ENCODE assay signal across 25 cellular contexts in the genomic region with DNA sequence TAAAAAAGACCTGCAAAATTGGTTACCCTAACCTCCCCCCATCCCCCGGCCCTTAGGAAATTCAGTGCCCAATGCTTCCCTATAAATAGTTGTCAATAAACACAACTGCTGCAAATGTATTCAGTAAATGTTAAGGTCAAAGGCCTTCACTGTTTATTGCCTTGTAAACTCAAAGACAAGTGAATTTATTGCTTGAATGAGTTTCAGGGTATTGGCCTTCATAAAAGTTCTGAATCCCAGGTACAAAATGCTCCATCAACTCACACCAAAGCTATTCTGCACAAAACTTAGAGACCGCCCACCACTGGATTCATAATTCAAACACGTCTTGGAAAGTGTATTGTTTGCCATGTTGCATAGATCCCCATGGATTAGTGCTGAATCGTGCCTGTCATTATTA.
A peak's percentile ranks its signal among the peaks of the same experiment; 100 is the strongest.
DNase-seq lines count a peak whose midpoint lies in the region; ATAC-seq and TF ChIP-seq lines count a peak whose summit lies in the region.
"Had no signal": no experiment of that assay in that cellular context is flagged by ENCODE, and none has a peak within 500 bp of the region (broad histone marks: within the 10 kb centered on the region; RNA-seq: fewer than 3 reads in every experiment).

No MANE protein-coding gene starts in this region.

- BruUV-seq in HCT116 (replicated peaks; lab: Mats Ljungman, UMichigan) = no TSS peak

- H2AFZ ChIP-seq in HCT116 (ENCODE audit: low read depth, low read length, poor library complexity, severe bottlenecking) = no peak overlapping the region
- H2AFZ ChIP-seq: GM23338 had no signal

- TF ChIP-seq CTCF in HCT116 (IDR thresholded peaks at IDR 0.05 in 2 of 3, conservative IDR thresholded peaks at IDR 0.05 in 1 of 3; ENCODE audit: borderline replicate concordance in 1 of 3, insufficient read depth in 1 of 3, low read depth in 2 of 3, low read length in 2 of 3) (no peak), osteocyte (IDR thresholded peaks at IDR 0.05) (no peak)

- no peaks in the 10 kb centered on the region for H3K79me2 ChIP-seq in HCT116 (ENCODE audit: insufficient read depth, low read length)

- H3K4me1 Mint-ChIP-seq in osteocyte (ENCODE audit: unreplicated experiment) = peaks cover 5% of the 10 kb centered on the region

- H3K4me1 ChIP-seq in HCT116 (ENCODE audit: control insufficient read depth in 1 of 2, insufficient read depth in 2 of 2, low read length in 2 of 2) = peaks cover 9 to 27% of the 10 kb centered on the region in 2 experiments
- H3K4me1 ChIP-seq: Caco-2 had no signal

- H3K9me2 ChIP-seq in HCT116 (ENCODE audit: insufficient read depth) = no peaks in the 10 kb centered on the region

- ATAC-seq in HCT116 (no peak), left colon (peak; percentile 91), HG02763 (IDR thresholded peaks at IDR 0.05; ENCODE audit: unreplicated experiment) (no peak)
- ATAC-seq: A549, GM23338, K562, Panc1 had no signal

- H3K4me3 ChIP-seq in HCT116 (replicated peaks in 1 of 2; ENCODE audit: low read depth in 1 of 2, low read length in 2 of 2) = no peak overlapping the region
- H3K4me3 ChIP-seq: A549, GM23338, K562, MG63 had no signal

- no peak overlapping the region for H3K4me2 ChIP-seq in HCT116 (ENCODE audit: low read length)
- H3K4me2 ChIP-seq: A549, GM23338 had no signal

- H3K27ac ChIP-seq in HCT116 (ENCODE audit: low read depth, low read length) = no peak overlapping the region
- H3K27ac ChIP-seq: A549 had no signal

- intact Hi-C loops in HCT116 (cut with micrococcal nuclease) (no loop called here), left colon (cut with DNase I, micrococcal nuclease) (no loop called here)

- H3K4me3 Mint-ChIP-seq in osteocyte (ENCODE audit: unreplicated experiment) = no peak overlapping the region
- H3K4me3 Mint-ChIP-seq: CD4-positive, alpha-beta memory T cell; GM23338; H9 had no signal

- H3K9me3 Mint-ChIP-seq in osteocyte (ENCODE audit: unreplicated experiment) = no peaks in the 10 kb centered on the region
- H3K9me3 Mint-ChIP-seq: CD4-positive, alpha-beta memory T cell; GM23338; H9 had no signal

- DNase-seq in HCT116 (ENCODE audit: low read depth, low spot score) = no peak
- DNase-seq in LoVo (ENCODE audit: low spot score) = peak; percentile 84
- DNase-seq in left colon = no peak
- DNase-seq in osteocyte (ENCODE audit: extremely low spot score, unreplicated experiment) = peak; percentile 3
- DNase-seq in COLO829 (ENCODE audit: low spot score) = no peak
- no peak for DNase-seq in activated effector memory CD4-positive, alpha-beta T cell treated with Interleukin-2 at 50 U/mL for 16 hours
- no peak for DNase-seq in NCI-H146 treated with DMSO at 0.1 percent for 48 hours (lab: John Stamatoyannopoulos, UW; ENCODE audit: unreplicated experiment)
- DNase-seq: C1 segment of cervical spinal cord; Caco-2; CD4-positive, alpha-beta memory T cell; GF-D8; H9; Kasumi-1; MG63; NCI-H1694; NCI-H2029 treated with DMSO at 0.1 percent for 48 hours; NCI-H446 treated with DMSO at 0.1 percent for 48 hours; NCI-H526; SHP77 treated with DMSO at 0.1 percent for 48 hours; T-helper 1 cell had no signal

- no peaks in the 10 kb centered on the region for H3K9me3 ChIP-seq in HCT116 (ENCODE audit: control insufficient read depth in 1 of 2, insufficient read depth in 1 of 2, low read depth in 1 of 2, low read length in 2 of 2)
- H3K9me3 ChIP-seq: A549, Caco-2, MG63 had no signal

- TF ChIP-seq RAD21 in HCT116 (IDR thresholded peaks at IDR 0.05; ENCODE audit: low read depth) = no peak

- TF ChIP-seq POLR2A in HCT116 (IDR thresholded peaks at IDR 0.05; ENCODE audit: borderline replicate concordance, extremely low read depth, insufficient read depth, insufficient read length) = no peak

- no peaks in the 10 kb centered on the region for H3K36me3 Mint-ChIP-seq in osteocyte (ENCODE audit: unreplicated experiment)
- H3K36me3 Mint-ChIP-seq: CD4-positive, alpha-beta memory T cell had no signal

- CTCF ChIA-PET in HCT116 (lab: Charles Lee) = no interaction called here

- POLR2A ChIA-PET in HCT116 (lab: Charles Lee) = no interaction called here

- H4K20me1 ChIP-seq in HCT116 (ENCODE audit: insufficient read depth) = no peaks in the 10 kb centered on the region

- H3K9ac ChIP-seq in HCT116 (ENCODE audit: low read length) = no peak overlapping the region

- RAD21 ChIA-PET in HCT116 (lab: Charles Lee; ENCODE audit: low non-redundant PET in 1 of 2, low total read pairs in 2 of 2, uncharacterized antibody in 2 of 2, unreplicated experiment in 2 of 2) = no interaction called here

- no peaks in the 10 kb centered on the region for H3K36me3 ChIP-seq in HCT116 (ENCODE audit: control insufficient read depth in 1 of 2, insufficient read depth in 2 of 2, low read length in 2 of 2)
- H3K36me3 ChIP-seq: MG63 had no signal

- H3K27me3 ChIP-seq in HCT116 (ENCODE audit: insufficient read depth, low read length) = no peaks in the 10 kb centered on the region
- H3K27me3 ChIP-seq: MG63 had no signal

- H3K27me3 Mint-ChIP-seq in osteocyte (ENCODE audit: unreplicated experiment) = peaks cover 31% of the 10 kb centered on the region

- no peak overlapping the region for H3K27ac Mint-ChIP-seq in osteocyte (ENCODE audit: unreplicated experiment)
- H3K27ac Mint-ChIP-seq: CD4-positive, alpha-beta memory T cell; GM23338; H9 had no signal

TF ChIP-seq in HCT116, 20 proteins besides CTCF, POLR2A, EP300 and RAD21:
- TF ChIP-seq FOSL1 (IDR thresholded peaks at IDR 0.05; ENCODE audit: low read depth) (no peak), TCF7L2 (IDR thresholded peaks at IDR 0.05; ENCODE audit: borderline replicate concordance, extremely low read depth, insufficient read depth, insufficient read length) (peak; percentile 33)
TF ChIP-seq in HCT116: peak in this region for 1.

Comparison
In these comparisons a context has a peak if more than half of its experiments do, and no peak if none do; other contexts are left out.
1. DNase-seq: peak in LoVo (single experiment) and osteocyte (single experiment); none in HCT116 (single experiment), left colon (0 of 2), COLO829 (single experiment), activated effector memory CD4-positive, alpha-beta T cell treated with Interleukin-2 at 50 U/mL for 16 hours (single experiment) and NCI-H146 treated with DMSO at 0.1 percent for 48 hours (single experiment).